ENCODE assay signal across 9 cellular contexts in genomic region chr10:62054408-62054807, GRCh38.
DNase-seq lines count a peak whose midpoint lies in the region; ATAC-seq and TF ChIP-seq lines count a peak whose summit lies in the region.
"Had no signal": no experiment of that assay in that cellular context is flagged by ENCODE, and none has a peak within 500 bp of the region (broad histone marks: within the 10 kb centered on the region; RNA-seq: fewer than 3 reads in every experiment).

No MANE protein-coding gene starts in this region.

- H4K20me1 ChIP-seq in SK-N-SH (ENCODE audit: insufficient read depth), result no peaks in the 10 kb centered on the region; the same call in 1 of the 2 replicates

- H3K79me2 ChIP-seq in SK-N-SH (ENCODE audit: insufficient read depth), result peaks cover 99% of the 10 kb centered on the region

- peak overlapping the region; percentile 84; the same call in 1 of the 2 replicates for H3K4me2 ChIP-seq in SK-N-SH

- no peak for TF ChIP-seq RAD21 in SK-N-SH (IDR thresholded peaks at IDR 0.05; ENCODE audit: low read length)

- CTCF ChIA-PET in SK-N-SH (lab: Yijun Ruan, JAX), result interaction anchor here (0.9 to 2.8 kb wide), 6 partner anchors 15 to 924 kb away, joined by 3 to 13 read pairs (median 3); no protein-coding TSS in a partner anchor
- CTCF ChIA-PET in HEK293T (lab: Yijun Ruan, JAX), result interaction anchor here (1.3 kb wide), 1 partner anchor 8 kb away, joined by 4 read pairs; no protein-coding TSS in a partner anchor

- H3K27ac Mint-ChIP-seq in effector memory CD8-positive, alpha-beta T cell, result peak overlapping the region; percentile 69 to 79

- TF ChIP-seq CTCF in SK-N-SH (IDR thresholded peaks at IDR 0.05), result no peak
- no peak for TF ChIP-seq CTCF in stomach (IDR thresholded peaks at IDR 0.05)

- no peak for TF ChIP-seq POLR2A in stomach (IDR thresholded peaks at IDR 0.05)

- no peaks in the 10 kb centered on the region for H3K27me3 Mint-ChIP-seq in effector memory CD8-positive, alpha-beta T cell

- H3K27ac ChIP-seq in SK-N-SH (ENCODE audit: low read depth in 2 of 2, low read length in 1 of 2) (no peak overlapping the region), stomach (peak overlapping the region in 4 of 5 donors; percentile 36 to 89 (median 60))

- H3K27me3 ChIP-seq in SK-N-SH (ENCODE audit: insufficient read depth) (no peaks in the 10 kb centered on the region), stomach (no peaks in the 10 kb centered on the region)

- ATAC-seq in SK-N-SH treated with all-trans-retinoic acid at 6 μM for 48 hours (no peak), HG03095 (IDR thresholded peaks at IDR 0.05; ENCODE audit: unreplicated experiment) (peak; percentile 41)
- no peak for ATAC-seq in effector memory CD8-positive, alpha-beta T cell (replicated peaks)

- no peak overlapping the region for H2AFZ ChIP-seq in SK-N-SH (ENCODE audit: low read depth)

- H3K4me3 ChIP-seq in SK-N-SH (ENCODE audit: low read depth in 2 of 2, low read length in 1 of 2), result peak overlapping the region in 1 of 2 experiments; percentile 23; a peak in 1 of 4 replicates
- H3K4me3 ChIP-seq in stomach, result peak overlapping the region in 2 of 4 donors; percentile 13 to 39

- POLR2A ChIA-PET in SK-N-SH (lab: Yijun Ruan, JAX), result no interaction called here
- POLR2A ChIA-PET in HEK293T (lab: Yijun Ruan, JAX), result interaction anchor here (1.0 to 1.2 kb wide), 2 partner anchors 11 to 214 kb away, joined by 3 to 4 read pairs; partner anchors contain the start of gene RTKN2

- H3K36me3 Mint-ChIP-seq in effector memory CD8-positive, alpha-beta T cell (ENCODE audit: insufficient read depth), result peaks cover 39% of the 10 kb centered on the region

- no peak for TF ChIP-seq EP300 in SK-N-SH (IDR thresholded peaks at IDR 0.05; ENCODE audit: borderline replicate concordance in 1 of 2, low read depth in 1 of 2, low read length in 1 of 2)
- no peak for TF ChIP-seq EP300 in stomach (IDR thresholded peaks at IDR 0.05)

- no peaks in the 10 kb centered on the region for H3K9me3 Mint-ChIP-seq in effector memory CD8-positive, alpha-beta T cell

- no peak for DNase-seq in SK-N-SH
- DNase-seq in effector memory CD8-positive, alpha-beta T cell, result no peak
- DNase-seq in stomach, result no peak
- no peak for DNase-seq in HEK293T (ENCODE audit: extremely low spot score)
- no peak for DNase-seq in SKM-1 treated with dmso at 0.1 percent for 144 hours (lab: John Stamatoyannopoulos, UW; ENCODE audit: unreplicated experiment)
- DNase-seq in NCI-H146 (lab: John Stamatoyannopoulos, UW), result no peak
- DNase-seq: 8988T had no signal

- H3F3A ChIP-seq in SK-N-SH (replicated peaks; ENCODE audit: insufficient read depth), result peaks cover 30% of the 10 kb centered on the region

- H3K4me1 Mint-ChIP-seq in effector memory CD8-positive, alpha-beta T cell (ENCODE audit: low read depth in 2 of 2), result peaks cover 43 to 46% of the 10 kb centered on the region in 2 donors

- peaks cover 65 to 74% of the 10 kb centered on the region in 2 experiments for H3K36me3 ChIP-seq in SK-N-SH (replicated peaks in 1 of 2; ENCODE audit: control insufficient read depth in 1 of 2, insufficient read depth in 2 of 2, low read length in 1 of 2)
- peaks cover 9 to 44% (median 36%) of the 10 kb centered on the region in 4 donors for H3K36me3 ChIP-seq in stomach

- intact Hi-C loops in stomach (cut with DNase I; ENCODE audit: low total_unique reads), result no loop called here

- H3K9me2 ChIP-seq in SK-N-SH, result no peaks in the 10 kb centered on the region

- H3K4me3 Mint-ChIP-seq in effector memory CD8-positive, alpha-beta T cell, result peak overlapping the region; percentile 25 to 57

- no peak overlapping the region for H3K9ac ChIP-seq in SK-N-SH

- H3K4me1 ChIP-seq in SK-N-SH (ENCODE audit: control insufficient read depth in 1 of 2, insufficient read depth in 2 of 2, low read depth in 1 of 2, low read length in 1 of 2), result peaks cover 33 to 52% of the 10 kb centered on the region in 2 experiments
- peaks cover 33 to 91% (median 55%) of the 10 kb centered on the region in 4 donors for H3K4me1 ChIP-seq in stomach

- H3K9me3 ChIP-seq in SK-N-SH (no peaks in the 10 kb centered on the region), stomach (no peaks in the 10 kb centered on the region)

TF ChIP-seq in SK-N-SH, 30 proteins besides CTCF, POLR2A, EP300 and RAD21:
- no peak for TF ChIP-seq TCF12 (IDR thresholded peaks at IDR 0.05)
- TF ChIP-seq FOSL2 (IDR thresholded peaks at IDR 0.05; ENCODE audit: borderline replicate concordance, low read depth), result no peak
- TF ChIP-seq ELF1 (IDR thresholded peaks at IDR 0.05), result no peak
- TF ChIP-seq CHD2 (IDR thresholded peaks at IDR 0.05; ENCODE audit: low read length, partially characterized antibody), result no peak
- no peak for TF ChIP-seq GABPA (IDR thresholded peaks at IDR 0.05; ENCODE audit: low read depth)

TF ChIP-seq in SK-N-SH treated with all-trans-retinoic acid at 6 μM for 48 hours, 23 proteins besides CTCF, POLR2A, EP300 and RAD21 (continues in another document):
- TF ChIP-seq, protein P1, sequence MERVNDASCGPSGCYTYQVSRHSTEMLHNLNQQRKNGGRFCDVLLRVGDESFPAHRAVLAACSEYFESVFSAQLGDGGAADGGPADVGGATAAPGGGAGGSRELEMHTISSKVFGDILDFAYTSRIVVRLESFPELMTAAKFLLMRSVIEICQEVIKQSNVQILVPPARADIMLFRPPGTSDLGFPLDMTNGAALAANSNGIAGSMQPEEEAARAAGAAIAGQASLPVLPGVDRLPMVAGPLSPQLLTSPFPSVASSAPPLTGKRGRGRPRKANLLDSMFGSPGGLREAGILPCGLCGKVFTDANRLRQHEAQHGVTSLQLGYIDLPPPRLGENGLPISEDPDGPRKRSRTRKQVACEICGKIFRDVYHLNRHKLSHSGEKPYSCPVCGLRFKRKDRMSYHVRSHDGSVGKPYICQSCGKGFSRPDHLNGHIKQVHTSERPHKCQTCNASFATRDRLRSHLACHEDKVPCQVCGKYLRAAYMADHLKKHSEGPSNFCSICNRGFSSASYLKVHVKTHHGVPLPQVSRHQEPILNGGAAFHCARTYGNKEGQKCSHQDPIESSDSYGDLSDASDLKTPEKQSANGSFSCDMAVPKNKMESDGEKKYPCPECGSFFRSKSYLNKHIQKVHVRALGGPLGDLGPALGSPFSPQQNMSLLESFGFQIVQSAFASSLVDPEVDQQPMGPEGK (CRISPR knock-in tag; IDR thresholded peaks at IDR 0.05; ENCODE audit: borderline replicate concordance), result no peak
- TF ChIP-seq ESRRG (CRISPR knock-in tag; IDR thresholded peaks at IDR 0.05), result no peak
- no peak for TF ChIP-seq ZNF565 (CRISPR knock-in tag; conservative IDR thresholded peaks at IDR 0.05; ENCODE audit: low read depth)
- TF ChIP-seq PPARA (CRISPR knock-in tag; IDR thresholded peaks at IDR 0.05; ENCODE audit: borderline replicate concordance), result no peak
- no peak for TF ChIP-seq GLIS3 (CRISPR knock-in tag; IDR thresholded peaks at IDR 0.05)
- no peak for TF ChIP-seq TCF4 (CRISPR knock-in tag; IDR thresholded peaks at IDR 0.05; ENCODE audit: borderline replicate concordance)
- no peak for TF ChIP-seq ARNTL (CRISPR knock-in tag; IDR thresholded peaks at IDR 0.05; ENCODE audit: borderline replicate concordance, low read depth)
- TF ChIP-seq OSR1 (CRISPR knock-in tag; IDR thresholded peaks at IDR 0.05), result no peak
- no peak for TF ChIP-seq ZC3H10 (CRISPR knock-in tag; IDR thresholded peaks at IDR 0.05)
- TF ChIP-seq ZFP3 (CRISPR knock-in tag; IDR thresholded peaks at IDR 0.05), result no peak
- TF ChIP-seq ZNF70 (CRISPR knock-in tag; IDR thresholded peaks at IDR 0.05), result no peak

TF ChIP-seq in HEK293T, 16 proteins besides CTCF, POLR2A, EP300 and RAD21:
- TF ChIP-seq BHLHE40 (IDR thresholded peaks at IDR 0.05; ENCODE audit: borderline replicate concordance) (no peak), FOXM1 (IDR thresholded peaks at IDR 0.05; ENCODE audit: borderline replicate concordance) (no peak), TARDBP (IDR thresholded peaks at IDR 0.05) (no peak), HDGF (IDR thresholded peaks at IDR 0.05; ENCODE audit: borderline replicate concordance) (no peak), FOXA1 (IDR thresholded peaks at IDR 0.05) (no peak), SUZ12 (IDR thresholded peaks at IDR 0.05) (no peak), SP1 (IDR thresholded peaks at IDR 0.05) (no peak), L3MBTL2 (conservative IDR thresholded peaks at IDR 0.05) (no peak), LEF1 (IDR thresholded peaks at IDR 0.05; ENCODE audit: borderline replicate concordance) (no peak), ELF4 (IDR thresholded peaks at IDR 0.05) (no peak), ZNF384 (IDR thresholded peaks at IDR 0.05) (no peak), CTBP1 (IDR thresholded peaks at IDR 0.05; ENCODE audit: borderline replicate concordance) (no peak), FOXK2 (IDR thresholded peaks at IDR 0.05) (no peak), NFRKB (IDR thresholded peaks at IDR 0.05) (no peak), ARNT (IDR thresholded peaks at IDR 0.05) (no peak)
- TF ChIP-seq, protein P2, sequence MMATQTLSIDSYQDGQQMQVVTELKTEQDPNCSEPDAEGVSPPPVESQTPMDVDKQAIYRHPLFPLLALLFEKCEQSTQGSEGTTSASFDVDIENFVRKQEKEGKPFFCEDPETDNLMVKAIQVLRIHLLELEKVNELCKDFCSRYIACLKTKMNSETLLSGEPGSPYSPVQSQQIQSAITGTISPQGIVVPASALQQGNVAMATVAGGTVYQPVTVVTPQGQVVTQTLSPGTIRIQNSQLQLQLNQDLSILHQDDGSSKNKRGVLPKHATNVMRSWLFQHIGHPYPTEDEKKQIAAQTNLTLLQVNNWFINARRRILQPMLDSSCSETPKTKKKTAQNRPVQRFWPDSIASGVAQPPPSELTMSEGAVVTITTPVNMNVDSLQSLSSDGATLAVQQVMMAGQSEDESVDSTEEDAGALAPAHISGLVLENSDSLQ (IDR thresholded peaks at IDR 0.05), result no peak
TF ChIP-seq in HEK293T: peak in this region for 0.

Comparison
In these comparisons a context has a peak if more than half of its experiments do, and no peak if none do; other contexts are left out.
1. H3K27ac ChIP-seq: peak in stomach (4 of 5); none in SK-N-SH (0 of 2).